9 cellular contexts compared by ENCODE assay signal in the genomic region with DNA sequence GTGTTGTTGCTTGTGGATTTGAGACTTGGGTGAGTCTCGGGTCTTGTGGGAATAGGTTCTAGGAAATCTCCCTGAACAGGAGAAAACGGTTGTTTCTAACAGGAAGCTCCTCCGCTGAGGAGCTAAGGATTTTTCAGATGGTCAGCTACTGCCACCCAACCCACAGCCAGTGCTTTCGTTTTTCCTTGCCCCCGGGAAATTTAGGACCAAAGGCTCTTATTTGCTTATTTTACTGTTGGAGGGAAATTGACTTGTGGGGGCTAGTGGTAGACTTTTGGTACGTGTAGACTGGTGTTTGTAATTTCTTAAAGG. TPM values are rescaled to one million over a fixed set of nuclear protein-coding genes. Genes with fewer than 3 reads are reported as not detected.
DNase-seq lines count a peak whose midpoint lies in the region; ATAC-seq, FAIRE-seq and TF ChIP-seq lines count a peak whose summit lies in the region.
"Had no signal": no experiment of that assay in that cellular context is flagged by ENCODE, and none has a peak within 500 bp of the region (broad histone marks: within the 10 kb centered on the region; RNA-seq: fewer than 3 reads in every experiment).

No MANE protein-coding gene starts in this region.

- H4K20me1 ChIP-seq in endothelial cell of umbilical vein (replicated peaks; ENCODE audit: control insufficient read depth, extremely low read depth, insufficient read depth, low read length): no peaks in the 10 kb centered on the region

- ATAC-seq in GM18873 (IDR thresholded peaks at IDR 0.05; ENCODE audit: low FRiP score, unreplicated experiment) (no peak), GM21576 (IDR thresholded peaks at IDR 0.05; ENCODE audit: unreplicated experiment) (no peak)

- peak in 1 of 5 donors; percentile 1 for DNase-seq in CD4-positive, alpha-beta memory T cell
- DNase-seq in NT2/D1 (ENCODE audit: low read depth, low spot score) (no peak), endothelial cell of umbilical vein (ENCODE audit: low read depth, low spot score) (no peak), GM12891 (ENCODE audit: insufficient read length, low spot score) (no peak), DMS114 treated with DMSO at 0.1 percent for 48 hours (lab: John Stamatoyannopoulos, UW; ENCODE audit: unreplicated experiment) (no peak)

- peak; percentile 53 for FAIRE-seq in endothelial cell of umbilical vein (lab: Jason Lieb, UNC)
- FAIRE-seq in GM12891 (lab: Jason Lieb, UNC): no peak

- no peaks in the 10 kb centered on the region for H3K36me3 ChIP-seq in CD4-positive, alpha-beta memory T cell (ENCODE audit: insufficient read depth, low read length)
- H3K36me3 ChIP-seq in NT2/D1 (ENCODE audit: insufficient read depth, insufficient read length, low read length) (no peaks in the 10 kb centered on the region), endothelial cell of umbilical vein (ENCODE audit: control insufficient read depth in 2 of 2, extremely low read depth in 1 of 2, insufficient read depth in 2 of 2, low read length in 2 of 2) (no peaks in the 10 kb centered on the region), mucosa of stomach (ENCODE audit: control insufficient read depth, insufficient read depth, low read length) (no peaks in the 10 kb centered on the region)

- H3K4me3 Mint-ChIP-seq in CD4-positive, alpha-beta memory T cell: peak overlapping the region; percentile 86 to 93 (median 90)

- no peak overlapping the region for H3K27ac ChIP-seq in CD4-positive, alpha-beta memory T cell (ENCODE audit: low read depth, low read length)
- H3K27ac ChIP-seq in endothelial cell of umbilical vein (ENCODE audit: insufficient read depth, low read depth, low read length): peak overlapping the region; percentile 56
- H3K27ac ChIP-seq: HL-60 had no signal

- intact Hi-C loops in CD4-positive, alpha-beta memory T cell (cut with micrococcal nuclease): no loop called here
- intact Hi-C loops in endothelial cell of umbilical vein (cut with micrococcal nuclease): loop anchor here (10.0 kb wide), 2 partner anchors 242 to 608 kb away; no protein-coding TSS in a partner anchor

- no peaks in the 10 kb centered on the region for H3K9me3 ChIP-seq in CD4-positive, alpha-beta memory T cell (ENCODE audit: control insufficient read depth in 1 of 2, low read length in 2 of 2)
- H3K9me3 ChIP-seq in NT2/D1 (ENCODE audit: insufficient read depth, low read length): no peaks in the 10 kb centered on the region
- H3K9me3 ChIP-seq in endothelial cell of umbilical vein (replicated peaks; ENCODE audit: control insufficient read depth, insufficient read depth, low read length): no peaks in the 10 kb centered on the region
- no peaks in the 10 kb centered on the region for H3K9me3 ChIP-seq in mucosa of stomach (ENCODE audit: control insufficient read depth, low read length)

- H3K4me3 ChIP-seq in CD4-positive, alpha-beta memory T cell (ENCODE audit: low read length in 2 of 2): peak overlapping the region in 1 of 2 donors; percentile 45
- H3K4me3 ChIP-seq in NT2/D1 (ENCODE audit: insufficient read length, low read depth) (peak overlapping the region; percentile 72), endothelial cell of umbilical vein (replicated peaks in 1 of 3; ENCODE audit: insufficient read depth in 1 of 3, low read depth in 1 of 3, low read length in 3 of 3) (peak overlapping the region; percentile 70 to 94 (median 91)), mucosa of stomach (ENCODE audit: low read length) (peak overlapping the region; percentile 72)

- dilution Hi-C loops in endothelial cell of umbilical vein (cut with MboI; ENCODE audit: extremely low pct_ligation_motif_present, low sequenced_read_pairs): no loop called here

- H3K4me1 ChIP-seq in CD4-positive, alpha-beta memory T cell (ENCODE audit: insufficient read depth, low read length): peaks cover 10% of the 10 kb centered on the region
- H3K4me1 ChIP-seq in NT2/D1 (ENCODE audit: insufficient read depth, insufficient read length) (no peaks in the 10 kb centered on the region), endothelial cell of umbilical vein (ENCODE audit: control insufficient read depth, extremely low read depth, insufficient read depth, low read length) (peaks cover 23% of the 10 kb centered on the region), mucosa of stomach (ENCODE audit: control insufficient read depth, insufficient read depth, low read length) (peaks cover 10% of the 10 kb centered on the region)

- H3K4me1 Mint-ChIP-seq in CD4-positive, alpha-beta memory T cell: peaks cover 10 to 21% (median 17%) of the 10 kb centered on the region in 4 donors

- no peaks in the 10 kb centered on the region for H3K36me3 Mint-ChIP-seq in CD4-positive, alpha-beta memory T cell

- TSS peak; percentile 33 for BruUV-seq in endothelial cell of umbilical vein (replicated peaks; lab: Mats Ljungman, UMichigan)

- H3K27me3 Mint-ChIP-seq in CD4-positive, alpha-beta memory T cell: peaks cover 20 to 30% of the 10 kb centered on the region in 2 donors

- no peaks in the 10 kb centered on the region for H3K9me1 ChIP-seq in endothelial cell of umbilical vein (replicated peaks; ENCODE audit: control insufficient read depth, extremely low read depth, insufficient read depth, low read length)

- H3K9ac ChIP-seq in NT2/D1 (ENCODE audit: insufficient read length, low read depth): peak overlapping the region; percentile 82
- H3K9ac ChIP-seq in endothelial cell of umbilical vein (replicated peaks; ENCODE audit: extremely low read depth, insufficient read depth, low read length): peak overlapping the region; percentile 87
- peak overlapping the region; percentile 87 for H3K9ac ChIP-seq in mucosa of stomach (ENCODE audit: low read length)

- peak overlapping the region; percentile 99 for H3K4me2 ChIP-seq in endothelial cell of umbilical vein (ENCODE audit: insufficient read depth, low read length)

- TF ChIP-seq CTCF in endothelial cell of umbilical vein (IDR thresholded peaks at IDR 0.05; ENCODE audit: extremely low read depth in 1 of 2, insufficient read depth in 1 of 2, low read depth in 1 of 2, low read length in 2 of 2): no peak

- CTCF ChIA-PET in CD4-positive, alpha-beta memory T cell (lab: Charles Lee; ENCODE audit: partially characterized antibody): no interaction called here
- CTCF ChIA-PET in endothelial cell of umbilical vein (lab: Charles Lee): interaction anchor here (1.0 to 1.2 kb wide), 5 partner anchors 8 to 194 kb away, joined by 3 to 4 read pairs (median 4); no protein-coding TSS in a partner anchor

- peak overlapping the region; percentile 72 for H2AFZ ChIP-seq in endothelial cell of umbilical vein (ENCODE audit: low read depth, low read length)

- H3K79me2 ChIP-seq in endothelial cell of umbilical vein (ENCODE audit: control insufficient read depth, insufficient read depth, low read length): peaks cover 31% of the 10 kb centered on the region

- H3K9me3 Mint-ChIP-seq in CD4-positive, alpha-beta memory T cell: peaks cover 0 to 4% (median 0%) of the 10 kb centered on the region in 8 donors

- peak overlapping the region in 3 of 7 donors; percentile 3 to 75 (median 58) for H3K27ac Mint-ChIP-seq in CD4-positive, alpha-beta memory T cell

- peaks cover 12% of the 10 kb centered on the region for H3K27me3 ChIP-seq in CD4-positive, alpha-beta memory T cell (ENCODE audit: insufficient read depth, low read length)
- peaks cover 13% of the 10 kb centered on the region for H3K27me3 ChIP-seq in NT2/D1 (ENCODE audit: insufficient read depth, insufficient read length)
- H3K27me3 ChIP-seq in endothelial cell of umbilical vein (ENCODE audit: control insufficient read depth in 2 of 2, insufficient read depth in 2 of 2, low read length in 2 of 2): no peaks in the 10 kb centered on the region
- no peaks in the 10 kb centered on the region for H3K27me3 ChIP-seq in mucosa of stomach (ENCODE audit: control insufficient read depth, insufficient read depth, low read length)

- POLR2A ChIA-PET in CD4-positive, alpha-beta memory T cell (lab: Charles Lee; ENCODE audit: partially characterized antibody): no interaction called here
- POLR2A ChIA-PET in endothelial cell of umbilical vein (lab: Charles Lee): no interaction called here

- no peak for TF ChIP-seq POLR2A in endothelial cell of umbilical vein (IDR thresholded peaks at IDR 0.05; ENCODE audit: low read depth, low read length)
- no peak for TF ChIP-seq POLR2A in GM12891 (IDR thresholded peaks at IDR 0.05; ENCODE audit: low read depth, low read length)

TF ChIP-seq in endothelial cell of umbilical vein, 7 proteins besides CTCF, POLR2A, EP300 and RAD21 (continues in another document):
- TF ChIP-seq EZH2 (IDR thresholded peaks at IDR 0.05; ENCODE audit: borderline replicate concordance, low read depth, low read length, severe bottlenecking) (no peak), JUN (IDR thresholded peaks at IDR 0.05; ENCODE audit: borderline replicate concordance, insufficient read depth, insufficient read length, low read depth) (no peak), GATA2 (IDR thresholded peaks at IDR 0.05; ENCODE audit: insufficient read depth, insufficient read length, low read depth, low read length) (no peak)
- TF ChIP-seq, protein P1, sequence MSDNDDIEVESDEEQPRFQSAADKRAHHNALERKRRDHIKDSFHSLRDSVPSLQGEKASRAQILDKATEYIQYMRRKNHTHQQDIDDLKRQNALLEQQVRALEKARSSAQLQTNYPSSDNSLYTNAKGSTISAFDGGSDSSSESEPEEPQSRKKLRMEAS (IDR thresholded peaks at IDR 0.05; ENCODE audit: insufficient read depth, insufficient read length): no peak

TF ChIP-seq in GM12891, 5 proteins besides CTCF, POLR2A, EP300 and RAD21:
- no peak for TF ChIP-seq POLR2AphosphoS5 (IDR thresholded peaks at IDR 0.05; ENCODE audit: low read depth, low read length)
- TF ChIP-seq SPI1 (IDR thresholded peaks at IDR 0.05; ENCODE audit: low read depth, low read length): no peak
- no peak for TF ChIP-seq POU2F2 (IDR thresholded peaks at IDR 0.05; ENCODE audit: low read depth, low read length)
- TF ChIP-seq TAF1 (IDR thresholded peaks at IDR 0.05; ENCODE audit: low read depth, low read length): no peak
- no peak for TF ChIP-seq PAX5 (IDR thresholded peaks at IDR 0.05; ENCODE audit: insufficient read depth, low read length, severe bottlenecking)

RNA-seq across cellular contexts. Expression of a gene that starts 0.8 kb away (rescaled TPM):
- total RNA-seq in CD4-positive, alpha-beta memory T cell: under 1 TPM; 0.35 to 0.83 TPM
- under 1 TPM; 0.48 to 0.55 TPM for polyA plus RNA-seq in CD4-positive, alpha-beta memory T cell
- 36.0 and 37.9 TPM in 2 replicates for total RNA-seq in endothelial cell of umbilical vein
- 11.9 and 22.4 TPM in 2 replicates for polyA plus RNA-seq in endothelial cell of umbilical vein
- 24.4 and 25.4 TPM in 2 replicates for polyA plus RNA-seq in endothelial cell of umbilical vein (2011; cell fraction: cytosol; rRNA removed)
- polyA plus RNA-seq in endothelial cell of umbilical vein (2011; cell fraction: nucleus; rRNA removed): 11.2 and 13.8 TPM in 2 replicates
- polyA plus RNA-seq in endothelial cell of umbilical vein (2012): 32.2 and 48.5 TPM in 2 replicates
- 11.8 and 13.2 TPM in 2 replicates for polyA minus RNA-seq in endothelial cell of umbilical vein
- 0.72 TPM for polyA minus RNA-seq in endothelial cell of umbilical vein (2011; cell fraction: cytosol; rRNA and poly(A)+ RNA removed)
- polyA minus RNA-seq in endothelial cell of umbilical vein (2011; cell fraction: nucleus; rRNA and poly(A)+ RNA removed): 14.0 and 22.7 TPM in 2 replicates
- 0.09 TPM for polyA plus RNA-seq in GM12891 (2012; ENCODE audit: low read depth, missing spikeins)

Comparison
In these comparisons a context has a peak if more than half of its experiments do, and no peak if none do; other contexts are left out.
1. RNA of a gene that starts 0.8 kb away (total RNA-seq): 36.0 to 37.9 TPM in endothelial cell of umbilical vein; 0.35 to 0.83 TPM in CD4-positive, alpha-beta memory T cell; every median in the first group is over 10 times any median in the second.
2. Peak in every context shown above with its lines, with median percentiles within 50 percentile points of each other: H3K9ac ChIP-seq.